In genomic region chr4:61395754-61396153, GRCh38 we compare ENCODE assay signal across 13 cellular contexts.
A peak's percentile ranks its signal among the peaks of the same experiment; 100 is the strongest.
DNase-seq lines count a peak whose midpoint lies in the region; TF ChIP-seq lines count a peak whose summit lies in the region.
"Had no signal": no experiment of that assay in that cellular context is flagged by ENCODE, and none has a peak within 500 bp of the region (broad histone marks: within the 10 kb centered on the region; RNA-seq: fewer than 3 reads in every experiment).

No MANE protein-coding gene starts in this region.

- H3T11ph ChIP-seq in H9 (ENCODE audit: low read length), result no peak overlapping the region

- H3K9ac ChIP-seq in H9 (ENCODE audit: extremely low read depth, insufficient read length, low read length) (no peak overlapping the region), iPS-18a (ENCODE audit: low read length) (no peak overlapping the region)

- TF ChIP-seq CTCF in H9 (conservative IDR thresholded peaks at IDR 0.05) (no peak), osteoblast (IDR thresholded peaks at IDR 0.05; ENCODE audit: extremely low read depth, low read depth, low read length) (no peak)

- peaks cover 38 to 57% of the 10 kb centered on the region in 2 experiments for H3K4me1 Mint-ChIP-seq in H9

- DNase-seq in H9 (no peak), NCI-H69 (lab: John Stamatoyannopoulos, UW) (peak; percentile 23), osteoblast (ENCODE audit: insufficient read length, low spot score, missing footprints) (peak; percentile 23), GOT3 (lab: John Stamatoyannopoulos, UW) (no peak), 8988T (no peak)
- DNase-seq in stimulated activated CD4-positive, alpha-beta T cell treated with anti-CD3 and anti-CD28 coated beads, Interleukin-2, amount 100 ng/mL, for 24 hours, result no peak
- DNase-seq: ACHN; Caco-2; CD4-positive, alpha-beta T cell; IMR-90 had no signal

- H3K27ac Mint-ChIP-seq in H9, result peak overlapping the region in 2 of 3 experiments; percentile 59 to 96; a peak in 4 of 7 replicates
- H3K27ac Mint-ChIP-seq: CD4-positive, alpha-beta T cell had no signal

- no peak overlapping the region for H3K56ac ChIP-seq in H9 (ENCODE audit: insufficient read length, low read depth, low read length)

- H3K4me3 Mint-ChIP-seq in H9, result peak overlapping the region in 1 of 2 experiments; percentile 65; a peak in 3 of 5 replicates
- H3K4me3 Mint-ChIP-seq: CD4-positive, alpha-beta T cell had no signal

- peaks cover 0 to 4% (median 2%) of the 10 kb centered on the region in 3 experiments; a peak in 2 of 7 replicates for H3K36me3 Mint-ChIP-seq in H9 (ENCODE audit: insufficient read depth in 1 of 3, low read depth in 3 of 3)

- H3K4me3 ChIP-seq in iPS-18a (ENCODE audit: low read length) (peak overlapping the region; percentile 39), osteoblast (ENCODE audit: insufficient read depth, low read length) (no peak overlapping the region)
- H3K4me3 ChIP-seq: K562 had no signal

- no peak overlapping the region for H3K4ac ChIP-seq in H9 (ENCODE audit: low read depth, low read length)

- no CpG with 5 or more reads among the region's 3 CpGs for WGBS in H9 (ENCODE audit: extremely low coverage, insufficient read length, low lambda C conversion rate)

- H3K27ac ChIP-seq in H9 (ENCODE audit: insufficient read length, low read depth, low read length), result peak overlapping the region; percentile 85
- H3K27ac ChIP-seq in iPS-18a (ENCODE audit: low read length), result peak overlapping the region; percentile 51
- H3K27ac ChIP-seq in osteoblast (ENCODE audit: low read depth, low read length), result no peak overlapping the region
- H3K27ac ChIP-seq: C4-2B had no signal

- no peak overlapping the region for H2BK120ac ChIP-seq in H9 (ENCODE audit: low read depth, low read length, poor library complexity, severe bottlenecking)

- H3K23me2 ChIP-seq in H9 (ENCODE audit: insufficient read length, low read depth, low read length, poor library complexity, severe bottlenecking), result no peaks in the 10 kb centered on the region

- no peaks in the 10 kb centered on the region for H3K79me2 ChIP-seq in H9 (ENCODE audit: insufficient read depth, low read length)
- no peaks in the 10 kb centered on the region for H3K79me2 ChIP-seq in osteoblast (ENCODE audit: insufficient read depth, low read length)

- no peak overlapping the region for H3K14ac ChIP-seq in H9 (ENCODE audit: insufficient read depth, low read length)

- no peak overlapping the region for H2AK5ac ChIP-seq in H9 (ENCODE audit: insufficient read length, low read length)

- H3K27me3 ChIP-seq in H9 (ENCODE audit: insufficient read depth, low read length) (no peaks in the 10 kb centered on the region), iPS-18a (ENCODE audit: control insufficient read depth, insufficient read depth, low read length) (no peaks in the 10 kb centered on the region), osteoblast (ENCODE audit: insufficient read depth, low read length) (no peaks in the 10 kb centered on the region)

- H4K8ac ChIP-seq in H9 (replicated peaks; ENCODE audit: insufficient read length, low read depth, low read length), result no peak overlapping the region

- no peak overlapping the region for H4K5ac ChIP-seq in H9 (ENCODE audit: insufficient read length, low read depth, low read length)

- no peak overlapping the region for H2BK12ac ChIP-seq in H9 (ENCODE audit: insufficient read length, low read depth, low read length)

- H3K36me3 ChIP-seq in iPS-18a (ENCODE audit: control insufficient read depth, low read depth, low read length) (no peaks in the 10 kb centered on the region), osteoblast (ENCODE audit: insufficient read depth, low read length) (no peaks in the 10 kb centered on the region)

- no peaks in the 10 kb centered on the region for H3K79me1 ChIP-seq in H9 (ENCODE audit: insufficient read depth, low read depth, low read length, poor library complexity, severe bottlenecking)

- H2BK5ac ChIP-seq in H9 (ENCODE audit: insufficient read length, low read length), result no peak overlapping the region

- H3K18ac ChIP-seq in H9 (ENCODE audit: insufficient read length, low read depth, low read length), result no peak overlapping the region

- H4K91ac ChIP-seq in H9 (ENCODE audit: insufficient read length, low read depth, low read length), result no peak overlapping the region

- no peak overlapping the region for H2AFZ ChIP-seq in H9 (ENCODE audit: low read length)
- H2AFZ ChIP-seq in osteoblast (ENCODE audit: low read length), result no peak overlapping the region

- H3K4me2 ChIP-seq in H9 (ENCODE audit: insufficient read depth, insufficient read length, low read length), result peak overlapping the region; percentile 56
- no peak overlapping the region for H3K4me2 ChIP-seq in osteoblast (ENCODE audit: insufficient read depth, low read length)

- no peak overlapping the region for H2BK15ac ChIP-seq in H9 (ENCODE audit: low read depth, low read length)

- H2BK20ac ChIP-seq in H9 (ENCODE audit: low read depth, low read length, poor library complexity, severe bottlenecking), result no peak overlapping the region

- H3K27me3 Mint-ChIP-seq in H9 (ENCODE audit: low read depth), result no peaks in the 10 kb centered on the region
- H3K27me3 Mint-ChIP-seq: CD4-positive, alpha-beta T cell had no signal

- H3K9me3 Mint-ChIP-seq in H9, result peaks cover 0 to 3% of the 10 kb centered on the region in 2 experiments; a peak in 1 of 5 replicates

- no peak overlapping the region for H3K23ac ChIP-seq in H9 (ENCODE audit: insufficient read length, low read depth, low read length)

- H3K9me3 ChIP-seq in H9 (ENCODE audit: control insufficient read depth, low read depth, low read length) (no peaks in the 10 kb centered on the region), iPS-18a (ENCODE audit: control insufficient read depth, low read depth, low read length) (no peaks in the 10 kb centered on the region), osteoblast (ENCODE audit: low read depth, low read length) (no peaks in the 10 kb centered on the region)
- H3K9me3 ChIP-seq: Caco-2 had no signal

- H3K4me1 ChIP-seq in H9 (ENCODE audit: insufficient read depth, low read length) (peaks cover 2% of the 10 kb centered on the region; the same call in 1 of the 2 replicates), iPS-18a (ENCODE audit: control insufficient read depth, low read depth, low read length) (peaks cover 65% of the 10 kb centered on the region), osteoblast (ENCODE audit: insufficient read depth, low read length) (no peaks in the 10 kb centered on the region)
- H3K4me1 ChIP-seq: Caco-2 had no signal

- H4K20me1 ChIP-seq in H9 (ENCODE audit: control insufficient read depth, insufficient read depth, insufficient read length) (no peaks in the 10 kb centered on the region), osteoblast (ENCODE audit: insufficient read depth, low read length) (no peaks in the 10 kb centered on the region)

Comparison
In these comparisons a context has a peak if more than half of its experiments do, and no peak if none do; other contexts are left out.
1. DNase-seq: peak in NCI-H69 (single experiment) and osteoblast (single experiment); none in H9 (single experiment), GOT3 (single experiment), stimulated activated CD4-positive, alpha-beta T cell treated with anti-CD3 and anti-CD28 coated beads, Interleukin-2, amount 100 ng/mL, for 24 hours (0 of 2) and 8988T (single experiment).